15 cellular contexts compared by ENCODE assay signal in the genomic region with DNA sequence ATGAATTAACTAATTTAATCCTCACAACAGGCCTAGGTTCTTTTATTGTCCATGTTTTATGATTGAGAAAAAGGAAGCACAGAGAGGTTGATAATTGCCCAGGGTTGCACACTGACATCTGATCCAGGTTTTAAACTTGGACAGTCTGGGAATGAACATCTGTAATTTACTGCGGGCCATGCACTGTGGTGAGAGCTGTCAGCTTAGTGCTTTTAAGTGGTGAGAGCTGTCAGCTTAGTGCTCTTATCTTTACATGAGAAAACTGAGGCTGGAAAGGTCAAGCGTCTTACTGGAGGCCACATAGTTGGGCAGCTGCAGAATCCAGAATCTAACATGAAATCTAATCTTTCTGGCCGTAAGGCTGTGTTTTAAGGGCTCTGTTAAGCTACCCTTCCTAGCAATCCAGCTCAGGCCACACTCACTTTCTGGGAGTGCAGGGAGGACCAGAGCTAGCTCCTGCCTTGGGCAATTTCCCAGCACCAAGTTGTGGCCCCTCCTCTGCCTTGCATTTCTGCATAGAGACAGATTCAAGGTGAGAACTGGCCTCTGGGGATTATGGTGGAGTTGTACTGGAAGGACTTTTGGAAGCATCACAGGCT.
"Had no signal": no experiment of that assay in that cellular context is flagged by ENCODE, and none has a peak within 500 bp of the region (broad histone marks: within the 10 kb centered on the region; RNA-seq: fewer than 3 reads in every experiment).

No MANE protein-coding gene starts in this region.

- H3K4me1 ChIP-seq: stomach had no signal

- H3K4me3 ChIP-seq: stomach, thoracic aorta had no signal

- ATAC-seq: left colon, T-cell had no signal

- H3K36me3 Mint-ChIP-seq: brain, immature natural killer cell, memory B cell, T-cell had no signal

- H3K4me3 Mint-ChIP-seq: activated naive CD4-positive, alpha-beta T cell treated with anti-CD3 and anti-CD28 coated beads for 36 hours; brain; immature natural killer cell; memory B cell; nephron; T-cell had no signal

- H3K27ac Mint-ChIP-seq: activated naive CD4-positive, alpha-beta T cell treated with anti-CD3 and anti-CD28 coated beads for 36 hours; brain; immature natural killer cell; memory B cell; nephron; T-cell had no signal

- H3K9me3 Mint-ChIP-seq: activated naive CD4-positive, alpha-beta T cell treated with anti-CD3 and anti-CD28 coated beads for 36 hours; immature natural killer cell; memory B cell; nephron; T-cell had no signal

- DNase-seq: activated CD4-positive, alpha-beta T cell treated with anti-CD3 and anti-CD28 coated beads for 48 hours; activated naive CD4-positive, alpha-beta T cell treated with anti-CD3 and anti-CD28 coated beads for 36 hours; cerebellar nuclear complex; dermis blood vessel endothelial cell; immature natural killer cell; left colon; stimulated activated CD4-positive, alpha-beta T cell treated with anti-CD3 and anti-CD28 coated beads, Interleukin-4, amount 100 ng/mL, for 4 hours; stomach; T-cell; T1000 had no signal

- H3K36me3 ChIP-seq: stomach, thoracic aorta had no signal

- H3K27ac ChIP-seq: stomach, thoracic aorta, VCaP had no signal

- H3K27me3 ChIP-seq: stomach had no signal

- H3K9me3 ChIP-seq: stomach, thoracic aorta had no signal

- H3K4me1 Mint-ChIP-seq: immature natural killer cell, memory B cell, T-cell had no signal
